ENCODE assay signal across 14 cellular contexts in genomic region chr2:143696651-143697050, GRCh38.
DNase-seq lines count a peak whose midpoint lies in the region; ATAC-seq and TF ChIP-seq lines count a peak whose summit lies in the region.
"Had no signal": no experiment of that assay in that cellular context is flagged by ENCODE, and none has a peak within 500 bp of the region (broad histone marks: within the 10 kb centered on the region; RNA-seq: fewer than 3 reads in every experiment).

No MANE protein-coding gene starts in this region.

- no peak for TF ChIP-seq POLR2A in lower leg skin (IDR thresholded peaks at IDR 0.05)

- no peak for DNase-seq in GM19238 (ENCODE audit: insufficient read length, low spot score)
- DNase-seq in GF-D8 (lab: John Stamatoyannopoulos, UW) = no peak
- no peak for DNase-seq in MV-4-11 (lab: John Stamatoyannopoulos, UW)
- no peak for DNase-seq in lower leg skin (ENCODE audit: low spot score in 2 of 2)
- DNase-seq: activated T-cell treated with anti-CD3 and anti-CD28 coated beads, Interleukin-2, amount 50 U/mL, for 24 hours; AML-193; amniotic stem cell; hypothalamus; NCI-H2029 treated with DMSO at 0.1 percent for 48 hours had no signal

- no peak for TF ChIP-seq CTCF in lower leg skin (IDR thresholded peaks at IDR 0.05)

- ATAC-seq in GM18519 (IDR thresholded peaks at IDR 0.05; ENCODE audit: low FRiP score, unreplicated experiment) (peak; percentile 75), GM21390 (IDR thresholded peaks at IDR 0.05; ENCODE audit: unreplicated experiment) (peak; percentile 59), HG02885 (IDR thresholded peaks at IDR 0.05; ENCODE audit: poor library complexity, unreplicated experiment) (peak; percentile 77), HG03571 (IDR thresholded peaks at IDR 0.05; ENCODE audit: unreplicated experiment) (peak; percentile 52)

- intact Hi-C loops in lower leg skin (cut with DNase I; ENCODE audit: low total_unique reads) = no loop called here

- H3K4me3 ChIP-seq in lower leg skin (ENCODE audit: low read depth, poor library complexity, severe bottlenecking) = no peak overlapping the region
- H3K4me3 ChIP-seq: neural progenitor cell had no signal
